In genomic region chr2:54663424-54664030, GRCh38 we compare ENCODE assay signal across 1 cellular context.
TF ChIP-seq lines count a peak whose summit lies in the region.

No MANE protein-coding gene starts in this region.

TF ChIP-seq in HepG2, 621 proteins besides CTCF, POLR2A, EP300 and RAD21:
- TF ChIP-seq ZFP82 (CRISPR knock-in tag; IDR thresholded peaks at IDR 0.05; ENCODE audit: borderline replicate concordance), result no peak
- TF ChIP-seq HOMEZ (CRISPR knock-in tag; IDR thresholded peaks at IDR 0.05; ENCODE audit: low read depth), result 0 out of 2 replicates have a peak, but pooled peaks have one; percentile 26
- TF ChIP-seq ZNF687 (CRISPR knock-in tag; IDR thresholded peaks at IDR 0.05), result peak; percentile 21; the same call in 1 of the 2 replicates
- no peak for TF ChIP-seq ZNF432 (CRISPR knock-in tag; IDR thresholded peaks at IDR 0.05; ENCODE audit: borderline replicate concordance)
- no peak for TF ChIP-seq ZSCAN5A (CRISPR knock-in tag; IDR thresholded peaks at IDR 0.05; ENCODE audit: borderline replicate concordance)
- TF ChIP-seq ZNF576 (CRISPR knock-in tag; IDR thresholded peaks at IDR 0.05), result no peak
- no peak for TF ChIP-seq ZFAT (CRISPR knock-in tag; conservative IDR thresholded peaks at IDR 0.05)
- TF ChIP-seq FOXA3 (CRISPR knock-in tag; IDR thresholded peaks at IDR 0.05), result 0 out of 2 replicates have a peak, but pooled peaks have one; percentile 21
- TF ChIP-seq ZNF280D (CRISPR knock-in tag; IDR thresholded peaks at IDR 0.05), result no peak
- TF ChIP-seq ZBTB33 (CRISPR knock-in tag; IDR thresholded peaks at IDR 0.05), result 0 out of 2 replicates have a peak, but pooled peaks have one; percentile 6
- peak; percentile 95 for TF ChIP-seq RBM22 (optimal IDR thresholded peaks at IDR 0.05; ENCODE audit: low read length)
- 0 out of 2 replicates have a peak, but pooled peaks have one; percentile 32 for TF ChIP-seq CSRNP1 (CRISPR knock-in tag; IDR thresholded peaks at IDR 0.05)
- peak; percentile 51 for TF ChIP-seq HNF4A (CRISPR knock-in tag; IDR thresholded peaks at IDR 0.05)
- no peak for TF ChIP-seq PATZ1 (CRISPR knock-in tag; IDR thresholded peaks at IDR 0.05)
- TF ChIP-seq U2AF1 (optimal IDR thresholded peaks at IDR 0.05; ENCODE audit: low read depth, low read length), result no peak
- TF ChIP-seq NCOA1 (CRISPR knock-in tag; IDR thresholded peaks at IDR 0.05), result 0 out of 2 replicates have a peak, but pooled peaks have one; percentile 29
- TF ChIP-seq USF2 (IDR thresholded peaks at IDR 0.05; ENCODE audit: low read depth, low read length), result no peak
- TF ChIP-seq USF2 (CRISPR knock-in tag; IDR thresholded peaks at IDR 0.05; ENCODE audit: borderline replicate concordance), result no peak
- TF ChIP-seq MBD4 (IDR thresholded peaks at IDR 0.05; ENCODE audit: borderline replicate concordance, low read length), result 0 out of 2 replicates have a peak, but pooled peaks have one; percentile 45
- TF ChIP-seq POLR2G (IDR thresholded peaks at IDR 0.05; ENCODE audit: low read depth, low read length), result peak; percentile 47; the same call in 1 of the 2 replicates
- no peak for TF ChIP-seq PHF20 (CRISPR knock-in tag; IDR thresholded peaks at IDR 0.05)
- TF ChIP-seq ATM (IDR thresholded peaks at IDR 0.05; ENCODE audit: borderline replicate concordance), result no peak
